Comparison of ENCODE assay signal across 9 cellular contexts in genomic region chr21:41611966-41612606, GRCh38.
A peak's percentile ranks its signal among the peaks of the same experiment; 100 is the strongest.
DNase-seq lines count a peak whose midpoint lies in the region; ATAC-seq, FAIRE-seq and TF ChIP-seq lines count a peak whose summit lies in the region.
"Had no signal": no experiment of that assay in that cellular context is flagged by ENCODE, and none has a peak within 500 bp of the region (broad histone marks: within the 10 kb centered on the region; RNA-seq: fewer than 3 reads in every experiment).

No MANE protein-coding gene starts in this region.

- no peak overlapping the region for H3K27ac Mint-ChIP-seq in T-helper 17 cell
- H3K27ac Mint-ChIP-seq: immature natural killer cell had no signal

- H3K9me3 ChIP-seq in esophagus muscularis mucosa (no peaks in the 10 kb centered on the region), small intestine (ENCODE audit: control insufficient read depth, low read depth) (no peaks in the 10 kb centered on the region), T-helper 17 cell (ENCODE audit: control insufficient read depth, low read length, poor library complexity, severe bottlenecking) (no peaks in the 10 kb centered on the region)

- intact Hi-C loops in esophagus muscularis mucosa (cut with DNase I) (loop anchor here (1.0 kb wide), 1 partner anchor 168 kb away; no protein-coding TSS in a partner anchor), lower leg skin (cut with DNase I; ENCODE audit: low total_unique reads) (loop anchor here (5.0 kb wide), 1 partner anchor 165 kb away; no protein-coding TSS in a partner anchor)

- TF ChIP-seq CTCF in esophagus muscularis mucosa (IDR thresholded peaks at IDR 0.05) (no peak), lower leg skin (IDR thresholded peaks at IDR 0.05) (peak in 1 of 3 donors; percentile 6)

- H3K36me3 ChIP-seq in esophagus muscularis mucosa (no peaks in the 10 kb centered on the region), small intestine (ENCODE audit: control insufficient read depth in 2 of 2, insufficient read depth in 2 of 2, low read length in 2 of 2) (no peaks in the 10 kb centered on the region)

- peak overlapping the region; percentile 62 to 82 (median 72) for H3K27ac ChIP-seq in esophagus muscularis mucosa (replicated peaks in 1 of 4)
- no peak overlapping the region for H3K27ac ChIP-seq in small intestine (ENCODE audit: low read depth in 1 of 2, low read length in 1 of 2)

- ATAC-seq in T-helper 17 cell (no peak), HG02840 (IDR thresholded peaks at IDR 0.05; ENCODE audit: low FRiP score, unreplicated experiment) (no peak)

- TF ChIP-seq POLR2A in H54 (IDR thresholded peaks at IDR 0.05; ENCODE audit: low read depth, low read length) (no peak; the same call in 1 of the 2 replicates), esophagus muscularis mucosa (IDR thresholded peaks at IDR 0.05; ENCODE audit: low read depth) (no peak), lower leg skin (IDR thresholded peaks at IDR 0.05) (no peak)

- H3K4me3 ChIP-seq in esophagus muscularis mucosa (peak overlapping the region in 1 of 4 donors; percentile 32), small intestine (ENCODE audit: low read depth in 1 of 2, low read length in 2 of 2) (no peak overlapping the region), lower leg skin (ENCODE audit: low read depth, poor library complexity, severe bottlenecking) (no peak overlapping the region)

- DNase-seq in H54 (ENCODE audit: insufficient read length, low spot score) (peak; percentile 42), NCI-H69 (lab: John Stamatoyannopoulos, UW) (peak; percentile 70), esophagus muscularis mucosa (ENCODE audit: extremely low spot score) (no peak), small intestine (peak; percentile 86), GM03348 (ENCODE audit: low spot score) (no peak), T-helper 17 cell (no peak), lower leg skin (ENCODE audit: low spot score in 2 of 2) (no peak)
- DNase-seq: immature natural killer cell had no signal

- peaks cover 67% of the 10 kb centered on the region for H3K27me3 Mint-ChIP-seq in T-helper 17 cell

- no peaks in the 10 kb centered on the region for H3K4me1 Mint-ChIP-seq in T-helper 17 cell
- H3K4me1 Mint-ChIP-seq: immature natural killer cell had no signal

- FAIRE-seq in H54 (lab: Jason Lieb, UNC) (no peak), small intestine (lab: Jason Lieb, UNC) (no peak)

- peaks cover 0 to 16% (median 0%) of the 10 kb centered on the region in 4 donors for H3K27me3 ChIP-seq in esophagus muscularis mucosa
- no peaks in the 10 kb centered on the region for H3K27me3 ChIP-seq in small intestine (ENCODE audit: control insufficient read depth in 2 of 2, insufficient read depth in 2 of 2, low read length in 2 of 2)

- peaks cover 22 to 47% (median 40%) of the 10 kb centered on the region in 4 donors for H3K4me1 ChIP-seq in esophagus muscularis mucosa
- no peaks in the 10 kb centered on the region for H3K4me1 ChIP-seq in small intestine (ENCODE audit: control insufficient read depth in 2 of 2, insufficient read depth in 1 of 2, low read depth in 1 of 2, low read length in 1 of 2)

- H3K36me3 Mint-ChIP-seq in T-helper 17 cell (ENCODE audit: low read depth): no peaks in the 10 kb centered on the region
- H3K36me3 Mint-ChIP-seq: immature natural killer cell had no signal

- no peak for TF ChIP-seq EP300 in esophagus muscularis mucosa (IDR thresholded peaks at IDR 0.05)

- 47% methylated on average over 8 of the region's 10 CpGs for WGBS in esophagus muscularis mucosa
- WGBS in small intestine, 3 donors: 20 to 39% (median 31%) methylated on average over 10 of the region's 10 CpGs
- 24 to 28% methylated on average over 9 to 10 of the region's 10 CpGs for WGBS in lower leg skin, 2 donors

- H3K4me3 Mint-ChIP-seq in T-helper 17 cell: no peak overlapping the region
- H3K4me3 Mint-ChIP-seq: immature natural killer cell had no signal

Comparison
In these comparisons a context has a peak if more than half of its experiments do, and no peak if none do; other contexts are left out.
1. DNase-seq: peak in H54 (single experiment), NCI-H69 (single experiment) and small intestine (single experiment); none in esophagus muscularis mucosa (single experiment), GM03348 (single experiment), T-helper 17 cell (0 of 3) and lower leg skin (0 of 2).
2. H3K27ac ChIP-seq: peak in esophagus muscularis mucosa (4 of 4); none in small intestine (0 of 2).